In genomic region chr5:77972545-77973252, GRCh38 we compare ENCODE assay signal across 8 cellular contexts.
DNase-seq lines count a peak whose midpoint lies in the region; ATAC-seq and TF ChIP-seq lines count a peak whose summit lies in the region.

No MANE protein-coding gene starts in this region.

- no peak overlapping the region for H3K27ac Mint-ChIP-seq in activated naive CD4-positive, alpha-beta T cell treated with anti-CD3 and anti-CD28 coated beads for 36 hours

- peak; percentile 65 for ATAC-seq in HG03108 (IDR thresholded peaks at IDR 0.05; ENCODE audit: unreplicated experiment)
- ATAC-seq in HG03039 (IDR thresholded peaks at IDR 0.05; ENCODE audit: unreplicated experiment), result no peak

- H3K4me1 ChIP-seq in iPS-18a (ENCODE audit: control insufficient read depth, low read depth, low read length), result peaks cover 10% of the 10 kb centered on the region

- CTCF ChIA-PET in activated naive CD4-positive, alpha-beta T cell treated with anti-CD3 and anti-CD28 coated beads for 36 hours (lab: Charles Lee), result interaction anchor here (1.0 kb wide), 1 partner anchor 14 kb away, joined by 3 read pairs; no protein-coding TSS in a partner anchor

- H3K9me3 ChIP-seq in iPS-18a (ENCODE audit: control insufficient read depth, low read depth, low read length), result no peaks in the 10 kb centered on the region

- H3K27ac ChIP-seq in iPS-18a (ENCODE audit: low read length), result no peak overlapping the region

- peaks cover 69% of the 10 kb centered on the region for H3K27me3 Mint-ChIP-seq in activated naive CD4-positive, alpha-beta T cell treated with anti-CD3 and anti-CD28 coated beads for 36 hours (ENCODE audit: low read depth)

- in situ Hi-C loops in GM13977 (cut with MboI; ENCODE audit: low pct_unique_long_range_greater_than_20kb, low sequenced_read_pairs, unreplicated experiment), result no loop called here

- H3K4me1 Mint-ChIP-seq in activated naive CD4-positive, alpha-beta T cell treated with anti-CD3 and anti-CD28 coated beads for 36 hours (ENCODE audit: low read depth), result peaks cover 13% of the 10 kb centered on the region

- H3K4me3 Mint-ChIP-seq in activated naive CD4-positive, alpha-beta T cell treated with anti-CD3 and anti-CD28 coated beads for 36 hours, result peak overlapping the region; percentile 69

- H3K27me3 ChIP-seq in iPS-18a (ENCODE audit: control insufficient read depth, insufficient read depth, low read length), result peaks cover 89% of the 10 kb centered on the region

- peaks cover 1% of the 10 kb centered on the region for H3K36me3 Mint-ChIP-seq in activated naive CD4-positive, alpha-beta T cell treated with anti-CD3 and anti-CD28 coated beads for 36 hours (ENCODE audit: low read depth)

- no peaks in the 10 kb centered on the region for H3K36me3 ChIP-seq in iPS-18a (ENCODE audit: control insufficient read depth, low read depth, low read length)

- no peak overlapping the region for H3K9ac ChIP-seq in iPS-18a (ENCODE audit: low read length)

- peak; percentile 68 for TF ChIP-seq CTCF in GM13977 (IDR thresholded peaks at IDR 0.05; ENCODE audit: extremely low read depth, insufficient read depth, missing control alignments)

- intact Hi-C loops in activated naive CD4-positive, alpha-beta T cell treated with anti-CD3 and anti-CD28 coated beads for 36 hours (cut with micrococcal nuclease), result loop anchor here (2.0 kb wide), 1 partner anchor 328 kb away; no protein-coding TSS in a partner anchor

- no peaks in the 10 kb centered on the region for H3K9me3 Mint-ChIP-seq in activated naive CD4-positive, alpha-beta T cell treated with anti-CD3 and anti-CD28 coated beads for 36 hours

- DNase-seq in GM13977 (ENCODE audit: low spot score) (peak; percentile 76), NCI-H2029 treated with DMSO at 0.1 percent for 48 hours (lab: John Stamatoyannopoulos, UW) (no peak)
- peak; percentile 43 for DNase-seq in activated naive CD4-positive, alpha-beta T cell treated with anti-CD3 and anti-CD28 coated beads for 36 hours
- DNase-seq in stimulated activated CD8-positive, alpha-beta memory T cell treated with anti-CD3 and anti-CD28 coated beads, Interleukin-4, amount 100 ng/mL, for 48 hours, result peak; percentile 50
- DNase-seq in effector CD4-positive, alpha-beta T cell, result no peak

- peak overlapping the region; percentile 47 for H3K4me3 ChIP-seq in iPS-18a (ENCODE audit: low read length)

Comparison
In these comparisons a context has a peak if more than half of its experiments do, and no peak if none do; other contexts are left out.
1. DNase-seq: peak in GM13977 (single experiment), activated naive CD4-positive, alpha-beta T cell treated with anti-CD3 and anti-CD28 coated beads for 36 hours (single experiment) and stimulated activated CD8-positive, alpha-beta memory T cell treated with anti-CD3 and anti-CD28 coated beads, Interleukin-4, amount 100 ng/mL, for 48 hours (single experiment); none in NCI-H2029 treated with DMSO at 0.1 percent for 48 hours (single experiment) and effector CD4-positive, alpha-beta T cell (single experiment).